1 cellular context compared by ENCODE assay signal in genomic region chr17:82734987-82735866, GRCh38.
TF ChIP-seq lines count a peak whose summit lies in the region.

FN3K (plus strand) TSS chr17:82735615; CDS start chr17:82735637, 22 bp downstream.

TF ChIP-seq in GM23338, 12 proteins besides CTCF, POLR2A, EP300 and RAD21 (continued from another document):
- TF ChIP-seq, protein P1, sequence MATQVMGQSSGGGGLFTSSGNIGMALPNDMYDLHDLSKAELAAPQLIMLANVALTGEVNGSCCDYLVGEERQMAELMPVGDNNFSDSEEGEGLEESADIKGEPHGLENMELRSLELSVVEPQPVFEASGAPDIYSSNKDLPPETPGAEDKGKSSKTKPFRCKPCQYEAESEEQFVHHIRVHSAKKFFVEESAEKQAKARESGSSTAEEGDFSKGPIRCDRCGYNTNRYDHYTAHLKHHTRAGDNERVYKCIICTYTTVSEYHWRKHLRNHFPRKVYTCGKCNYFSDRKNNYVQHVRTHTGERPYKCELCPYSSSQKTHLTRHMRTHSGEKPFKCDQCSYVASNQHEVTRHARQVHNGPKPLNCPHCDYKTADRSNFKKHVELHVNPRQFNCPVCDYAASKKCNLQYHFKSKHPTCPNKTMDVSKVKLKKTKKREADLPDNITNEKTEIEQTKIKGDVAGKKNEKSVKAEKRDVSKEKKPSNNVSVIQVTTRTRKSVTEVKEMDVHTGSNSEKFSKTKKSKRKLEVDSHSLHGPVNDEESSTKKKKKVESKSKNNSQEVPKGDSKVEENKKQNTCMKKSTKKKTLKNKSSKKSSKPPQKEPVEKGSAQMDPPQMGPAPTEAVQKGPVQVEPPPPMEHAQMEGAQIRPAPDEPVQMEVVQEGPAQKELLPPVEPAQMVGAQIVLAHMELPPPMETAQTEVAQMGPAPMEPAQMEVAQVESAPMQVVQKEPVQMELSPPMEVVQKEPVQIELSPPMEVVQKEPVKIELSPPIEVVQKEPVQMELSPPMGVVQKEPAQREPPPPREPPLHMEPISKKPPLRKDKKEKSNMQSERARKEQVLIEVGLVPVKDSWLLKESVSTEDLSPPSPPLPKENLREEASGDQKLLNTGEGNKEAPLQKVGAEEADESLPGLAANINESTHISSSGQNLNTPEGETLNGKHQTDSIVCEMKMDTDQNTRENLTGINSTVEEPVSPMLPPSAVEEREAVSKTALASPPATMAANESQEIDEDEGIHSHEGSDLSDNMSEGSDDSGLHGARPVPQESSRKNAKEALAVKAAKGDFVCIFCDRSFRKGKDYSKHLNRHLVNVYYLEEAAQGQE (IDR thresholded peaks at IDR 0.05; ENCODE audit: unreplicated experiment), result no peak
- TF ChIP-seq EZH2phosphoT487 (IDR thresholded peaks at IDR 0.05; ENCODE audit: unreplicated experiment) (no peak), STAT1 (IDR thresholded peaks at IDR 0.05; ENCODE audit: unreplicated experiment) (no peak), ZNF331 (CRISPR knock-in tag; IDR thresholded peaks at IDR 0.05; ENCODE audit: low read depth) (no peak), CREB1 (CRISPR knock-in tag; IDR thresholded peaks at IDR 0.05; ENCODE audit: low read depth) (peak; percentile 80), NANOG (IDR thresholded peaks at IDR 0.05; ENCODE audit: borderline replicate concordance) (no peak), POLR2AphosphoS5 (IDR thresholded peaks at IDR 0.05; ENCODE audit: low read depth) (peak; percentile 49), ZNF114 (CRISPR knock-in tag; IDR thresholded peaks at IDR 0.05) (no peak), EZH2 (IDR thresholded peaks at IDR 0.05; ENCODE audit: low read depth, unreplicated experiment) (no peak), JUNB (IDR thresholded peaks at IDR 0.05; ENCODE audit: unreplicated experiment) (no peak)
- TF ChIP-seq, protein P2, sequence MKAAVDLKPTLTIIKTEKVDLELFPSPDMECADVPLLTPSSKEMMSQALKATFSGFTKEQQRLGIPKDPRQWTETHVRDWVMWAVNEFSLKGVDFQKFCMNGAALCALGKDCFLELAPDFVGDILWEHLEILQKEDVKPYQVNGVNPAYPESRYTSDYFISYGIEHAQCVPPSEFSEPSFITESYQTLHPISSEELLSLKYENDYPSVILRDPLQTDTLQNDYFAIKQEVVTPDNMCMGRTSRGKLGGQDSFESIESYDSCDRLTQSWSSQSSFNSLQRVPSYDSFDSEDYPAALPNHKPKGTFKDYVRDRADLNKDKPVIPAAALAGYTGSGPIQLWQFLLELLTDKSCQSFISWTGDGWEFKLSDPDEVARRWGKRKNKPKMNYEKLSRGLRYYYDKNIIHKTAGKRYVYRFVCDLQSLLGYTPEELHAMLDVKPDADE (IDR thresholded peaks at IDR 0.05), result no peak
